ENCODE assay signal across 3 cellular contexts in the genomic region with DNA sequence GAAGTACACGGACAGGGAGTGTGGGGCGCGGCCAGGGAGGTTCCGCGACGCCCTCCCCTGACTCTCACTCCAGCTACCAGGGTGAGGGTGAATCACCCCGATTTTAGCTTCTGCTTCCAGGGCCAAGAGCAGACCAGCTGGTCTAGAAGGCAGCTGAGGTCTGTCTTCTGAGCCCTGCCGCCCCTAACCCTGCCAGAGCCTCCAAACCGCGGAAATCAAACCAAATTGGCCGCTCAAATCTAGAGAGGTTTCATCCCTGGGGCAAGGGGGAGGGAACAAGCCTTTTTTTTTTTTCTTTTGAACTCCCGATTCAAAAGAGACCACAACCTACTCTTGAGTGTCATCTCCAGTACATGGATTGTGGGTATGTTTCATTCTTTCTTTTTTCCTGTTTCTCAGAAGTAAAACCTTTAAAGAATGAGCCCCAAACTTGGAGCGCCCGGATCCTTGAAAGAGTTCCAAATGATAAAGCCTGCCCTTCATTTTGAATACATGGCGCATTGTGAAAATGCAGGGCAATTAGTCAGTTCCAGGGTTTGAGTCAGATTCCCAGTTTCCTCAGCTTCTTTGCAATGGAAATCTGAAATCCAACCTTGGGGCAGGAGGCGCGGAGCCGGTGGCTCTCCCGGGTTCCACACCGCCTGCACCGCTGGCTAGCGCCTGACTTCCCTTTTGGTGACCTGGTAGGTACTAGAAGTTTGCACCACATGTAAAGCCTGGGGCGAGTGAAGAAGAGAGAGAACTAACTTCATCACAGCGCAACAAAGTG.
TF ChIP-seq lines count a peak whose summit lies in the region.

No MANE protein-coding gene starts in this region.

TF ChIP-seq in SK-N-SH, 30 proteins besides CTCF, POLR2A, EP300 and RAD21:
- TF ChIP-seq MXI1 (IDR thresholded peaks at IDR 0.05; ENCODE audit: low read depth, low read length), result no peak
- no peak for TF ChIP-seq MEF2A (IDR thresholded peaks at IDR 0.05; ENCODE audit: borderline replicate concordance, low read depth)
- TF ChIP-seq RXRA (IDR thresholded peaks at IDR 0.05; ENCODE audit: borderline replicate concordance, low read depth), result no peak
- no peak for TF ChIP-seq ELF1 (IDR thresholded peaks at IDR 0.05)
- no peak for TF ChIP-seq FOXM1 (IDR thresholded peaks at IDR 0.05; ENCODE audit: low read depth)
- no peak for TF ChIP-seq RFX5 (IDR thresholded peaks at IDR 0.05; ENCODE audit: low read length)
- 0 out of 2 replicates have a peak, but pooled peaks have one; percentile 10 for TF ChIP-seq POLR2AphosphoS5 (IDR thresholded peaks at IDR 0.05; ENCODE audit: low read depth, low read length)
TF ChIP-seq in SK-N-SH: peak in this region for 1.

TF ChIP-seq in SK-N-SH treated with all-trans-retinoic acid at 6 μM for 48 hours, 23 proteins besides CTCF, POLR2A, EP300 and RAD21:
- TF ChIP-seq CSDC2 (CRISPR knock-in tag; IDR thresholded peaks at IDR 0.05), result no peak
- TF ChIP-seq PATZ1 (CRISPR knock-in tag; IDR thresholded peaks at IDR 0.05; ENCODE audit: borderline replicate concordance), result no peak
- TF ChIP-seq ARNTL (CRISPR knock-in tag; IDR thresholded peaks at IDR 0.05; ENCODE audit: borderline replicate concordance, low read depth), result no peak
- no peak for TF ChIP-seq OSR1 (CRISPR knock-in tag; IDR thresholded peaks at IDR 0.05)
- TF ChIP-seq ZC3H10 (CRISPR knock-in tag; IDR thresholded peaks at IDR 0.05), result no peak

TF ChIP-seq in HepG2, 621 proteins besides CTCF, POLR2A, EP300 and RAD21:
- TF ChIP-seq ZNF574 (CRISPR knock-in tag; IDR thresholded peaks at IDR 0.05) (0 out of 2 replicates have a peak, but pooled peaks have one; percentile 17), KDM4B (CRISPR knock-in tag; IDR thresholded peaks at IDR 0.05) (no peak), ZBTB39 (CRISPR knock-in tag; IDR thresholded peaks at IDR 0.05) (no peak)
- TF ChIP-seq, protein P1, sequence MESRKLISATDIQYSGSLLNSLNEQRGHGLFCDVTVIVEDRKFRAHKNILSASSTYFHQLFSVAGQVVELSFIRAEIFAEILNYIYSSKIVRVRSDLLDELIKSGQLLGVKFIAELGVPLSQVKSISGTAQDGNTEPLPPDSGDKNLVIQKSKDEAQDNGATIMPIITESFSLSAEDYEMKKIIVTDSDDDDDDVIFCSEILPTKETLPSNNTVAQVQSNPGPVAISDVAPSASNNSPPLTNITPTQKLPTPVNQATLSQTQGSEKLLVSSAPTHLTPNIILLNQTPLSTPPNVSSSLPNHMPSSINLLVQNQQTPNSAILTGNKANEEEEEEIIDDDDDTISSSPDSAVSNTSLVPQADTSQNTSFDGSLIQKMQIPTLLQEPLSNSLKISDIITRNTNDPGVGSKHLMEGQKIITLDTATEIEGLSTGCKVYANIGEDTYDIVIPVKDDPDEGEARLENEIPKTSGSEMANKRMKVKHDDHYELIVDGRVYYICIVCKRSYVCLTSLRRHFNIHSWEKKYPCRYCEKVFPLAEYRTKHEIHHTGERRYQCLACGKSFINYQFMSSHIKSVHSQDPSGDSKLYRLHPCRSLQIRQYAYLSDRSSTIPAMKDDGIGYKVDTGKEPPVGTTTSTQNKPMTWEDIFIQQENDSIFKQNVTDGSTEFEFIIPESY (CRISPR knock-in tag; IDR thresholded peaks at IDR 0.05), result peak; percentile 95
